18 cellular contexts compared by ENCODE assay signal in genomic region chr1:157270705-157271274, GRCh38.
DNase-seq lines count a peak whose midpoint lies in the region; ATAC-seq, FAIRE-seq and TF ChIP-seq lines count a peak whose summit lies in the region.
"Had no signal": no experiment of that assay in that cellular context is flagged by ENCODE, and none has a peak within 500 bp of the region (broad histone marks: within the 10 kb centered on the region; RNA-seq: fewer than 3 reads in every experiment).

No MANE protein-coding gene starts in this region.

- H3K23me2 ChIP-seq in H1 (ENCODE audit: low read depth, low read length), result peaks cover 8% of the 10 kb centered on the region; the same call in 1 of the 2 replicates

- no peak for TF ChIP-seq POLR2A in H1 (IDR thresholded peaks at IDR 0.05; ENCODE audit: control extremely low read depth in 1 of 2, low read depth in 2 of 2, low read length in 2 of 2)

- CTCF ChIA-PET in H1 (lab: Charles Lee; ENCODE audit: partially characterized antibody), result interaction anchor here (0.9 to 1.7 kb wide), 2 partner anchors 10 to 30 kb away, joined by 3 to 4 read pairs; no protein-coding TSS in a partner anchor

- H3K4me2 ChIP-seq in H1 (ENCODE audit: insufficient read depth in 1 of 2, low read depth in 2 of 2, low read length in 2 of 2), result no peak overlapping the region

- H3K79me1 ChIP-seq in H1 (ENCODE audit: low read depth, low read length), result no peaks in the 10 kb centered on the region

- H3K36me3 ChIP-seq in H1 (ENCODE audit: control insufficient read depth in 2 of 4, insufficient read depth in 4 of 4, low read length in 3 of 4), result no peaks in the 10 kb centered on the region
- H3K36me3 ChIP-seq: MG63, Peyer's patch had no signal

- H4K91ac ChIP-seq in H1 (replicated peaks; ENCODE audit: insufficient read length, low read length), result no peak overlapping the region

- no peak overlapping the region for H4K8ac ChIP-seq in H1 (ENCODE audit: extremely low read depth, insufficient read depth, low read length)

- POLR2A ChIA-PET in H1 (lab: Charles Lee; ENCODE audit: partially characterized antibody), result no interaction called here

- DNase-seq in NCI-H345 (lab: John Stamatoyannopoulos, UW) (peak; percentile 23), NCI-H345 treated with DMSO at 0.1 percent for 48 hours (lab: John Stamatoyannopoulos, UW; ENCODE audit: unreplicated experiment) (no peak), NCI-H1105 treated with DMSO at 0.1 percent for 48 hours (lab: John Stamatoyannopoulos, UW) (peak; percentile 3), H1 (ENCODE audit: low read depth in 1 of 2, low spot score in 2 of 2) (no peak), ureter (ENCODE audit: low spot score) (peak; percentile 32), substantia nigra (lab: John Stamatoyannopoulos, UW) (no peak)
- DNase-seq: 8988T, Caco-2, GM23248, MG63, NCI-H2081, NCI-H2227 treated with DMSO at 0.1 percent for 48 hours, NCI-H748 treated with DMSO at 0.1 percent for 48 hours, SHP77 treated with DMSO at 0.1 percent for 48 hours had no signal

- H3K4me3 ChIP-seq in H1 (ENCODE audit: extremely low read depth in 1 of 4, insufficient read depth in 2 of 4, low read depth in 3 of 4, low read length in 4 of 4), result no peak overlapping the region
- H3K4me3 ChIP-seq: GM23248, MG63, Peyer's patch had no signal

- H3K56ac ChIP-seq in H1 (replicated peaks; ENCODE audit: insufficient read length, low read depth, low read length), result no peak overlapping the region

- H2AK5ac ChIP-seq in H1 (ENCODE audit: low read depth, low read length), result no peak overlapping the region

- H3K27ac ChIP-seq in H1 (ENCODE audit: low read depth, low read length), result no peak overlapping the region
- H3K27ac ChIP-seq in substantia nigra (ENCODE audit: low read depth, low read length, poor library complexity, severe bottlenecking), result no peak overlapping the region
- H3K27ac ChIP-seq: C4-2B, GM23248, Peyer's patch had no signal

- FAIRE-seq in H1 (lab: Jason Lieb, UNC), result no peak

- no peak overlapping the region for H2BK5ac ChIP-seq in H1 (ENCODE audit: low read depth, low read length)

- no peak overlapping the region for H3K18ac ChIP-seq in H1 (ENCODE audit: extremely low read depth, low read length)

- TF ChIP-seq RAD21 in H1 (IDR thresholded peaks at IDR 0.05 in 1 of 2, conservative IDR thresholded peaks at IDR 0.05 in 1 of 2; ENCODE audit: low read depth in 2 of 2, low read length in 2 of 2), result no peak

- H3K4ac ChIP-seq in H1 (replicated peaks; ENCODE audit: insufficient read length, low read depth, low read length), result no peak overlapping the region

- no peaks in the 10 kb centered on the region for H4K20me1 ChIP-seq in H1 (replicated peaks in 1 of 2; ENCODE audit: control insufficient read depth in 1 of 2, insufficient read depth in 2 of 2, low read length in 2 of 2)

- H2AFZ ChIP-seq in H1 (ENCODE audit: low read length), result no peak overlapping the region
- H2AFZ ChIP-seq: GM23248 had no signal

- H3K9me3 ChIP-seq in H1 (ENCODE audit: insufficient read depth in 2 of 2, low read depth in 1 of 2, low read length in 1 of 2), result no peaks in the 10 kb centered on the region
- H3K9me3 ChIP-seq: Caco-2, MG63, Peyer's patch had no signal

- H3K14ac ChIP-seq in H1 (ENCODE audit: insufficient read length), result no peak overlapping the region

- WGBS in H1 (ENCODE audit: extremely low coverage in 1 of 2, insufficient coverage in 1 of 2, insufficient read length in 1 of 2, insufficient replicate concordance in 2 of 2, low coverage in 1 of 2, low lambda C conversion rate in 2 of 2, missing lambda C conversion rate in 1 of 2), 2 experiments, result 89% methylated on average over 4 of the region's 4 CpGs; no CpG with 5 or more reads in 1 of the 2 experiments

- no peak overlapping the region for H3K23ac ChIP-seq in H1 (ENCODE audit: insufficient read length)

- H2BK120ac ChIP-seq in H1 (replicated peaks; ENCODE audit: low read depth, low read length), result no peak overlapping the region

- no peaks in the 10 kb centered on the region for H3K79me2 ChIP-seq in H1 (ENCODE audit: control insufficient read depth in 1 of 2, insufficient read depth in 2 of 2, low read length in 2 of 2)

- peaks cover 0 to 11% (median 5%) of the 10 kb centered on the region in 4 experiments; a peak in 6 of 7 replicates for H3K4me1 ChIP-seq in H1 (replicated peaks in 1 of 4; ENCODE audit: control insufficient read depth in 3 of 4, insufficient read depth in 4 of 4, low read length in 3 of 4)
- H3K4me1 ChIP-seq: Peyer's patch had no signal

- no peak for TF ChIP-seq EP300 in H1 (IDR thresholded peaks at IDR 0.05; ENCODE audit: borderline replicate concordance in 1 of 2, low read depth in 2 of 2, low read length in 2 of 2)

- no peak overlapping the region for H2BK12ac ChIP-seq in H1 (ENCODE audit: low read depth, low read length)

- no peak overlapping the region for H2BK20ac ChIP-seq in H1 (ENCODE audit: low read length)

- H4K5ac ChIP-seq in H1 (ENCODE audit: insufficient read length, low read depth, low read length), result no peak overlapping the region

- peaks cover 5 to 9% (median 8%) of the 10 kb centered on the region in 4 experiments; a peak in 4 of 7 replicates for H3K27me3 ChIP-seq in H1 (replicated peaks in 1 of 4; ENCODE audit: control insufficient read depth in 3 of 4, extremely low read depth in 1 of 4, insufficient read depth in 3 of 4, low read length in 3 of 4)
- H3K27me3 ChIP-seq: Peyer's patch had no signal

- ATAC-seq in HG03520 (IDR thresholded peaks at IDR 0.05; ENCODE audit: unreplicated experiment), result no peak
- ATAC-seq in HG02623 (IDR thresholded peaks at IDR 0.05; ENCODE audit: unreplicated experiment), result no peak

- TF ChIP-seq CTCF in H1 (IDR thresholded peaks at IDR 0.05; ENCODE audit: control extremely low read depth in 1 of 3, insufficient read depth in 1 of 3, low read depth in 1 of 3, low read length in 3 of 3), result no peak

- H2BK15ac ChIP-seq in H1 (ENCODE audit: low read length), result no peak overlapping the region

- H3K9ac ChIP-seq in H1 (replicated peaks in 1 of 4; ENCODE audit: extremely low read depth in 1 of 4, low read depth in 3 of 4, low read length in 3 of 4), result no peak overlapping the region
- H3K9ac ChIP-seq: GM23248 had no signal

TF ChIP-seq in H1, 55 proteins besides CTCF, POLR2A, EP300 and RAD21:
- TF ChIP-seq ZNF274 (IDR thresholded peaks at IDR 0.05; ENCODE audit: borderline replicate concordance, extremely low read depth, low read length) (no peak), TAF7 (optimal IDR thresholded peaks at IDR 0.05; ENCODE audit: borderline replicate concordance, low read depth, low read length) (peak; percentile 31)

Comparison
In these comparisons a context has a peak if more than half of its experiments do, and no peak if none do; other contexts are left out.
1. DNase-seq: peak in NCI-H345 (single experiment), NCI-H1105 treated with DMSO at 0.1 percent for 48 hours (single experiment) and ureter (single experiment); none in NCI-H345 treated with DMSO at 0.1 percent for 48 hours (single experiment), H1 (0 of 2) and substantia nigra (0 of 49).